In the genomic region with DNA sequence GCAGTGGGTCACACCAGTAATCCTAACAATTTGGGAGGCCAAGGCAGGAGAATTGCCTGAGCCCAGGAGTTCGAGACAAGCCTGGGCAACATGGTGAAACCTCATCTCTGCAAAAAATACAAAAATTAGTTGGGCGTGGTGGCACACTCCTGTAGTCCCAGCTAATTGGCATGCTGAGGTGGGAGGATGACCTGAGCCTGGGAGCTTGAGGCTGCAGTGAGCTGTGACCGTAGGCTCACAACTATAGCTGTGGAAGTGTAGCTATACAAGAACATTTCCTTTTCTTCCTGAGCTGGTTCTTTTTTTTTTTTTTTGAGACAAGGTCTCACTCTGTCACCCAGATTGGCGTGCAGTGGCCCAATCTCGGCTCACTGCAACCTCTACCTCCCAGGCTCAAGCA, we compare ENCODE assay signal across 3 cellular contexts.
"Had no signal": no experiment of that assay in that cellular context is flagged by ENCODE, and none has a peak within 500 bp of the region (broad histone marks: within the 10 kb centered on the region; RNA-seq: fewer than 3 reads in every experiment).

No MANE protein-coding gene starts in this region.

- DNase-seq: GDM1, GF-D8 had no signal

- H3K4me3 ChIP-seq: GM12878 had no signal
